ENCODE assay signal across 10 cellular contexts in genomic region chr16:56616608-56617211, GRCh38. TPM values are rescaled to one million over a fixed set of nuclear protein-coding genes. Genes with fewer than 3 reads are reported as not detected.
A peak's percentile ranks its signal among the peaks of the same experiment; 100 is the strongest.
DNase-seq lines count a peak whose midpoint lies in the region; TF ChIP-seq lines count a peak whose summit lies in the region.
"Had no signal": no experiment of that assay in that cellular context is flagged by ENCODE, and none has a peak within 500 bp of the region (broad histone marks: within the 10 kb centered on the region; RNA-seq: fewer than 3 reads in every experiment).

No MANE protein-coding gene starts in this region.

- H2AFZ ChIP-seq in Karpas-422 (ENCODE audit: low read length): no peak overlapping the region

- no peak for TF ChIP-seq POLR2A in stomach (IDR thresholded peaks at IDR 0.05)

- H3K4me3 ChIP-seq in colonic mucosa (peak overlapping the region; percentile 30), liver (ENCODE audit: low read depth in 1 of 3, low read length in 3 of 3) (peak overlapping the region; percentile 47 to 77 (median 67)), stomach (peak overlapping the region; percentile 42 to 47 (median 44)), Karpas-422 (ENCODE audit: low read length) (no peak overlapping the region)

- no peak for TF ChIP-seq CTCF in colonic mucosa (IDR thresholded peaks at IDR 0.05)
- no peak for TF ChIP-seq CTCF in liver (IDR thresholded peaks at IDR 0.05; ENCODE audit: low read depth, low read length, missing input control)
- no peak for TF ChIP-seq CTCF in stomach (IDR thresholded peaks at IDR 0.05)

- DNase-seq in RKO (ENCODE audit: low spot score): peak; percentile 25
- no peak for DNase-seq in colonic mucosa
- DNase-seq in stomach: no peak
- DNase-seq in NCI-H69 (lab: John Stamatoyannopoulos, UW): no peak
- DNase-seq in HUDEP-2 (lab: John Stamatoyannopoulos, UW; ENCODE audit: unreplicated experiment in 76 of 76): no peak
- no peak for DNase-seq in head of caudate nucleus
- DNase-seq in Karpas-422: no peak
- DNase-seq: OCI-M1 had no signal

- H3K36me3 ChIP-seq in colonic mucosa (no peaks in the 10 kb centered on the region), liver (ENCODE audit: control insufficient read depth in 4 of 4, insufficient read depth in 3 of 4, low read depth in 1 of 4, low read length in 3 of 4) (no peaks in the 10 kb centered on the region), stomach (no peaks in the 10 kb centered on the region), Karpas-422 (ENCODE audit: insufficient read depth, low read length) (no peaks in the 10 kb centered on the region)
- H3K36me3 ChIP-seq: neutrophil had no signal

- no peaks in the 10 kb centered on the region for H3K9me3 ChIP-seq in colonic mucosa
- no peaks in the 10 kb centered on the region for H3K9me3 ChIP-seq in liver (ENCODE audit: control insufficient read depth in 4 of 4, low read length in 3 of 4)
- no peaks in the 10 kb centered on the region for H3K9me3 ChIP-seq in stomach
- no peaks in the 10 kb centered on the region for H3K9me3 ChIP-seq in Karpas-422 (ENCODE audit: low read length)
- H3K9me3 ChIP-seq: neutrophil had no signal

- WGBS in liver: 46% methylated on average over 23 of the region's 23 CpGs
- WGBS in stomach, 5 donors: 49 to 62% (median 53%) methylated on average over 23 of the region's 23 CpGs

- no peak overlapping the region for H3K4me2 ChIP-seq in Karpas-422 (ENCODE audit: low read depth, low read length, poor library complexity, severe bottlenecking)

- TF ChIP-seq EP300 in stomach (IDR thresholded peaks at IDR 0.05): no peak

- H3K4me1 ChIP-seq in colonic mucosa (peaks cover 7% of the 10 kb centered on the region), liver (ENCODE audit: control insufficient read depth in 4 of 4, insufficient read depth in 4 of 4, low read length in 3 of 4) (peaks cover 0 to 26% (median 12%) of the 10 kb centered on the region in 4 donors), stomach (peaks cover 15 to 39% (median 23%) of the 10 kb centered on the region in 4 donors), Karpas-422 (ENCODE audit: low read length) (peaks cover 8% of the 10 kb centered on the region)

- no peak overlapping the region for H3K27ac ChIP-seq in colonic mucosa
- peak overlapping the region; percentile 91 to 93 for H3K27ac ChIP-seq in liver (ENCODE audit: low read depth in 1 of 2, low read length in 2 of 2)
- H3K27ac ChIP-seq in stomach: peak overlapping the region; percentile 64 to 77 (median 70)
- no peak overlapping the region for H3K27ac ChIP-seq in Karpas-422 (ENCODE audit: low read length)
- H3K27ac ChIP-seq: neutrophil had no signal

- no peaks in the 10 kb centered on the region for H3K27me3 ChIP-seq in colonic mucosa
- no peaks in the 10 kb centered on the region for H3K27me3 ChIP-seq in liver (ENCODE audit: control insufficient read depth in 4 of 4, insufficient read depth in 4 of 4, low read length in 3 of 4)
- peaks cover 0 to 17% (median 0%) of the 10 kb centered on the region in 3 donors for H3K27me3 ChIP-seq in stomach
- no peaks in the 10 kb centered on the region for H3K27me3 ChIP-seq in Karpas-422 (ENCODE audit: low read length)

- no peaks in the 10 kb centered on the region for H4K20me1 ChIP-seq in Karpas-422 (ENCODE audit: insufficient read depth, low read depth, low read length)

- H3K9me2 ChIP-seq in Karpas-422 (replicated peaks; ENCODE audit: insufficient read depth, low read length): no peaks in the 10 kb centered on the region

- no peaks in the 10 kb centered on the region for H3K79me2 ChIP-seq in Karpas-422 (ENCODE audit: low read length)

- no peak for TF ChIP-seq RAD21 in liver (IDR thresholded peaks at IDR 0.05)

- intact Hi-C loops in colonic mucosa (cut with DNase I) (no loop called here), stomach (cut with DNase I; ENCODE audit: low total_unique reads) (no loop called here), head of caudate nucleus (cut with DNase I) (no loop called here)

- H3K9ac ChIP-seq in colonic mucosa (ENCODE audit: low read depth in 2 of 2, low read length in 2 of 2): peak overlapping the region; percentile 68 to 74
- peak overlapping the region in 1 of 2 donors; percentile 50 for H3K9ac ChIP-seq in liver (ENCODE audit: low read depth in 1 of 2, low read length in 2 of 2)
- no peak overlapping the region for H3K9ac ChIP-seq in Karpas-422 (ENCODE audit: low read length)

TF ChIP-seq in liver, 16 proteins besides CTCF, POLR2A, EP300 and RAD21:
- TF ChIP-seq YY1 (IDR thresholded peaks at IDR 0.05) (peak; percentile 27), GABPA (IDR thresholded peaks at IDR 0.05 in 1 of 2, conservative IDR thresholded peaks at IDR 0.05 in 1 of 2) (no peak), SP1 (IDR thresholded peaks at IDR 0.05) (no peak)

RNA-seq across cellular contexts. Expression of gene MT2A, which starts 8.3 kb away (rescaled TPM):
- total RNA-seq in colonic mucosa (100 to 1,000 TPM; 239 to 320 TPM), liver (100 to 1,000 TPM in 1 of 2 donors, 10 to 100 TPM in 1; 45.8 to 387 TPM), stomach (100 to 1,000 TPM in 3 of 5 donors, 10 to 100 TPM in 2; 38.8 to 291 (median 111) TPM)
- polyA plus RNA-seq in liver (1,000 to 10,000 TPM; 4,079 to 5,206 TPM), stomach (1,000 to 10,000 TPM in 2 of 3 donors, 100 to 1,000 TPM in 1; 949 to 1,839 (median 1,778) TPM)
- total RNA-seq in Karpas-422 (2014; rRNA removed; shearing (Covaris generic); ENCODE audit: low replicate concordance): 292 and 385 TPM in 2 replicates

RNA-seq across cellular contexts. Expression of gene MT1E, which starts 8.9 kb away (rescaled TPM):
- 100 to 1,000 TPM; 251 to 359 TPM for total RNA-seq in colonic mucosa
- 1,000 to 10,000 TPM in 1 of 2 donors, 100 to 1,000 TPM in 1; 206 to 1,831 TPM for total RNA-seq in liver
- polyA plus RNA-seq in liver: 1,000 to 10,000 TPM in 1 of 2 donors, 100 to 1,000 TPM in 1; 336 to 1,280 TPM
- total RNA-seq in stomach: 100 to 1,000 TPM in 4 of 5 donors, 10 to 100 TPM in 1; 16.1 to 704 (median 292) TPM
- 1,000 to 10,000 TPM in 2 of 3 donors, 100 to 1,000 TPM in 1; 445 to 1,956 (median 1,098) TPM for polyA plus RNA-seq in stomach
- not detected in 2 replicates for total RNA-seq in Karpas-422 (2014; rRNA removed; shearing (Covaris generic); ENCODE audit: low replicate concordance)

RNA-seq across cellular contexts. Expression of gene MT1M, which starts 15.7 kb away (rescaled TPM):
- total RNA-seq in colonic mucosa: 10 to 100 TPM; 19.0 to 21.2 TPM
- total RNA-seq in liver: 100 to 1,000 TPM in 1 of 2 donors, 10 to 100 TPM in 1; 20.4 to 159 TPM
- polyA plus RNA-seq in liver: 100 to 1,000 TPM; 229 to 343 TPM
- total RNA-seq in stomach: 10 to 100 TPM in 3 of 5 donors, 1 to 10 TPM in 1, not detected in 1; 5.2 to 57.4 (median 25.3) TPM
- 100 to 1,000 TPM; 135 to 155 (median 138) TPM for polyA plus RNA-seq in stomach
- total RNA-seq in Karpas-422 (2014; rRNA removed; shearing (Covaris generic); ENCODE audit: low replicate concordance): not detected in 2 replicates

RNA-seq across cellular contexts. Expression of gene MT1A, which starts 21.8 kb away (rescaled TPM):
- total RNA-seq in colonic mucosa (10 to 100 TPM in 1 of 2 donors, 1 to 10 TPM in 1; 5.5 to 10.2 TPM), liver (10 to 100 TPM; 10.1 to 21.9 TPM), stomach (10 to 100 TPM in 2 of 5 donors, 1 to 10 TPM in 2, not detected in 1; 3.3 to 56.7 (median 25.5) TPM)
- polyA plus RNA-seq in liver (100 to 1,000 TPM; 127 to 511 TPM), stomach (100 to 1,000 TPM; 117 to 185 (median 169) TPM)
- total RNA-seq in Karpas-422 (2014; rRNA removed; shearing (Covaris generic); ENCODE audit: low replicate concordance): not detected in 2 replicates

RNA-seq across cellular contexts. Expression of gene MT3, which starts 27.4 kb away (rescaled TPM):
- total RNA-seq in colonic mucosa: 1 to 10 TPM; 3.6 to 4.0 TPM
- total RNA-seq in liver: not detected
- polyA plus RNA-seq in liver: not detected
- 1 to 10 TPM in 1 of 5 donors, not detected in 4; 2.2 TPM for total RNA-seq in stomach
- polyA plus RNA-seq in stomach: 1 to 10 TPM; 3.1 to 5.0 (median 4.9) TPM
- total RNA-seq in Karpas-422 (2014; rRNA removed; shearing (Covaris generic); ENCODE audit: low replicate concordance): not detected in 2 replicates

Comparison
In these comparisons a context has a peak if more than half of its experiments do, and no peak if none do; other contexts are left out.
1. H3K27ac ChIP-seq: peak in liver (2 of 2) and stomach (5 of 5); none in colonic mucosa (single experiment) and Karpas-422 (single experiment).
2. RNA of gene MT1E, which starts 8.9 kb away (total RNA-seq): 206 to 1,831 TPM in liver, 251 to 359 TPM in colonic mucosa and 16.1 to 704 TPM in stomach; not detected in Karpas-422; every median in the first group is over 10 times any median in the second.